In genomic region chr22:47655930-47656329, GRCh38 we compare ENCODE assay signal across 1 cellular context.
TF ChIP-seq lines count a peak whose summit lies in the region.

No MANE protein-coding gene starts in this region.

TF ChIP-seq in K562, 482 proteins besides CTCF, POLR2A, EP300 and RAD21 (continued from another document):
- TF ChIP-seq HBP1 (CRISPR knock-in tag; IDR thresholded peaks at IDR 0.05) (0 out of 2 replicates have a peak, but pooled peaks have one; percentile 23), RBM22 (IDR thresholded peaks at IDR 0.05; ENCODE audit: low read depth, low read length, poor library complexity, severe bottlenecking) (no peak), POLR3G (IDR thresholded peaks at IDR 0.05; ENCODE audit: extremely low read depth, insufficient read length, insufficient replicate concordance) (no peak)
